8 cellular contexts compared by ENCODE assay signal in genomic region chr6:35496851-35497570, GRCh38. TPM values are rescaled to one million over a fixed set of nuclear protein-coding genes. Genes with fewer than 3 reads are reported as not detected.
DNase-seq lines count a peak whose midpoint lies in the region; ATAC-seq lines count a peak whose summit lies in the region.

Gene TEAD3 (minus strand): TSS chr6:35497079.

- peak; percentile 84 for DNase-seq in Daoy (ENCODE audit: low read depth)
- peak; percentile 50 for DNase-seq in T-helper 9 cell
- peak; percentile 87 to 90 for DNase-seq in T47D (ENCODE audit: low read depth in 1 of 2, low spot score in 1 of 2)
- peak; percentile 95 for DNase-seq in islet precursor cell
- DNase-seq in stimulated activated CD4-positive, alpha-beta T cell treated with anti-CD3 and anti-CD28 coated beads, Interleukin-1b, Interleukin-23, amount 100 ng/mL, for 4 hours (ENCODE audit: low read depth in 2 of 2), result peak; percentile 43 to 61
- DNase-seq in NK-92 treated with Interleukin-12 subunit alpha and Interleukin-12 subunit beta, amount 100 ng/mL, for 24 hours (lab: John Stamatoyannopoulos, UW), result no peak

- ATAC-seq in HG02885 (IDR thresholded peaks at IDR 0.05; ENCODE audit: poor library complexity, unreplicated experiment) (peak; percentile 42), GM21619 (IDR thresholded peaks at IDR 0.05; ENCODE audit: unreplicated experiment) (no peak)

- in situ Hi-C loops in T47D (cut with HindIII; ENCODE audit: low pct_unique_long_range_greater_than_20kb, low sequenced_read_pairs), result no loop called here

RNA-seq across cellular contexts. Expression of gene TEAD3, which starts in this region (rescaled TPM):
- total RNA-seq in Daoy (2014; rRNA removed; shearing (Covaris generic)), result 6.9 and 7.3 TPM in 2 replicates
